ENCODE assay signal across 9 cellular contexts in the genomic region with DNA sequence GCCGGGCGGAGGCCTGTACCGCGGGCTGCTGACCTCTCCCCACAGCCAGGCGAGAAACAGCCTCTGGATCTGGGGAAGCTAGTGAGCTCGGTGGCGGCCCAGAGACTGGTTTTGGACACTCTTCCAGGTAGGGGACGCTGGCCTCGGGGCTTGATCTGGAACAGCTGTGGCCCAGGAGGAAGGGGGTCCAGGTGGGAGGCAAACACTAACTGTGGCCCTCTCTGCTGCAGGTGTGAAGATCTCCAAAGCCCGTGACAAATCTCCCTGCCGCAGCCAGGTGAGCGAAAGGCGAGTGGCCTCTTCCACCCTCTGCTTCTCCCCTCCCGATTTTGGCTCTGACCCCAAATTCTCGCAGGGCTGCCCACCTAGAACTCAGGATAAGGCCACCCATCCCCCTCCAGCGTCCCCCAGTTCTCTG. TPM values are rescaled to one million over a fixed set of nuclear protein-coding genes. Genes with fewer than 3 reads are reported as not detected.
A peak's percentile ranks its signal among the peaks of the same experiment; 100 is the strongest.
DNase-seq lines count a peak whose midpoint lies in the region; ATAC-seq lines count a peak whose summit lies in the region.
"Had no signal": no experiment of that assay in that cellular context is flagged by ENCODE, and none has a peak within 500 bp of the region (broad histone marks: within the 10 kb centered on the region; RNA-seq: fewer than 3 reads in every experiment).

No MANE protein-coding gene starts in this region.

- H3K27ac ChIP-seq in iPS-18a (ENCODE audit: low read length) = no peak overlapping the region

- peaks cover 15% of the 10 kb centered on the region for H3K27me3 ChIP-seq in iPS-18a (ENCODE audit: control insufficient read depth, insufficient read depth, low read length)

- H3K4me3 Mint-ChIP-seq in activated CD4-positive, alpha-beta T cell treated with anti-CD3 and anti-CD28 coated beads for 36 hours = peak overlapping the region; percentile 57
- peak overlapping the region; percentile 66 for H3K4me3 Mint-ChIP-seq in activated T-helper 17 cell treated with anti-CD3 and anti-CD28 coated beads, Interleukin-2, amount 50 U/mL, for 72 hours
- H3K4me3 Mint-ChIP-seq in stimulated activated effector memory CD8-positive, alpha-beta T cell treated with anti-CD3 and anti-CD28 coated beads, Interleukin-12 subunit alpha, Interleukin-12 subunit beta, amount 100 ng/mL, for 72 hours = peak overlapping the region; percentile 64

- POLR2A ChIA-PET in activated CD4-positive, alpha-beta T cell treated with anti-CD3 and anti-CD28 coated beads for 36 hours (lab: Charles Lee) = interaction anchor here (0.5 to 1.0 kb wide), 3 partner anchors 18 to 200 kb away, joined by 3 read pairs; no protein-coding TSS in a partner anchor

- H3K27ac Mint-ChIP-seq in activated CD4-positive, alpha-beta T cell treated with anti-CD3 and anti-CD28 coated beads for 36 hours = peak overlapping the region; percentile 76
- peak overlapping the region; percentile 81 for H3K27ac Mint-ChIP-seq in activated T-helper 17 cell treated with anti-CD3 and anti-CD28 coated beads, Interleukin-2, amount 50 U/mL, for 72 hours
- peak overlapping the region; percentile 72 for H3K27ac Mint-ChIP-seq in stimulated activated effector memory CD8-positive, alpha-beta T cell treated with anti-CD3 and anti-CD28 coated beads, Interleukin-12 subunit alpha, Interleukin-12 subunit beta, amount 100 ng/mL, for 72 hours

- DNase-seq in activated CD4-positive, alpha-beta T cell treated with anti-CD3 and anti-CD28 coated beads for 36 hours = no peak
- no peak for DNase-seq in activated CD4-positive, alpha-beta T cell treated with anti-CD3 and anti-CD28 coated beads, Interleukin-2, amount 50 U/mL, for 1 hour
- DNase-seq in stimulated activated effector memory CD8-positive, alpha-beta T cell treated with anti-CD3 and anti-CD28 coated beads, Interleukin-12 subunit alpha, Interleukin-12 subunit beta, amount 100 ng/mL, for 72 hours (ENCODE audit: low spot score in 2 of 2) = no peak
- DNase-seq in medulla oblongata (ENCODE audit: extremely low spot score) (no peak), cerebellar cortex (ENCODE audit: low spot score) (no peak)

- H3K9me3 Mint-ChIP-seq in activated CD4-positive, alpha-beta T cell treated with anti-CD3 and anti-CD28 coated beads for 36 hours (ENCODE audit: low read depth) = no peaks in the 10 kb centered on the region
- H3K9me3 Mint-ChIP-seq in activated T-helper 17 cell treated with anti-CD3 and anti-CD28 coated beads, Interleukin-2, amount 50 U/mL, for 72 hours = no peaks in the 10 kb centered on the region
- no peaks in the 10 kb centered on the region for H3K9me3 Mint-ChIP-seq in stimulated activated effector memory CD8-positive, alpha-beta T cell treated with anti-CD3 and anti-CD28 coated beads, Interleukin-12 subunit alpha, Interleukin-12 subunit beta, amount 100 ng/mL, for 72 hours

- peaks cover 68% of the 10 kb centered on the region for H3K4me1 Mint-ChIP-seq in activated CD4-positive, alpha-beta T cell treated with anti-CD3 and anti-CD28 coated beads for 36 hours
- peaks cover 47% of the 10 kb centered on the region for H3K4me1 Mint-ChIP-seq in activated T-helper 17 cell treated with anti-CD3 and anti-CD28 coated beads, Interleukin-2, amount 50 U/mL, for 72 hours
- H3K4me1 Mint-ChIP-seq in stimulated activated effector memory CD8-positive, alpha-beta T cell treated with anti-CD3 and anti-CD28 coated beads, Interleukin-12 subunit alpha, Interleukin-12 subunit beta, amount 100 ng/mL, for 72 hours = peaks cover 56% of the 10 kb centered on the region

- intact Hi-C loops in activated CD4-positive, alpha-beta T cell treated with anti-CD3 and anti-CD28 coated beads for 36 hours (cut with DNase I, micrococcal nuclease) = no loop called here

- no peak for ATAC-seq in activated CD4-positive, alpha-beta T cell treated with anti-CD3 and anti-CD28 coated beads for 36 hours
- ATAC-seq in activated T-helper 17 cell treated with anti-CD3 and anti-CD28 coated beads, Interleukin-2, amount 50 U/mL, for 72 hours (replicated peaks) = no peak
- ATAC-seq in stimulated activated effector memory CD8-positive, alpha-beta T cell treated with anti-CD3 and anti-CD28 coated beads, Interleukin-12 subunit alpha, Interleukin-12 subunit beta, amount 100 ng/mL, for 72 hours = no peak
- ATAC-seq in HG02938 (IDR thresholded peaks at IDR 0.05; ENCODE audit: unreplicated experiment) = no peak

- CTCF ChIA-PET in activated CD4-positive, alpha-beta T cell treated with anti-CD3 and anti-CD28 coated beads for 36 hours (lab: Charles Lee) = interaction anchor here (0.9 to 7.3 kb wide), 15 partner anchors 11 to 131 kb away, joined by 3 to 65 read pairs (median 5); a partner anchor contains a TSS

- no peak overlapping the region for H3K9ac ChIP-seq in iPS-18a (ENCODE audit: low read length)

- peaks cover 21% of the 10 kb centered on the region for H3K4me1 ChIP-seq in iPS-18a (ENCODE audit: control insufficient read depth, low read depth, low read length)

- no peaks in the 10 kb centered on the region for H3K9me3 ChIP-seq in iPS-18a (ENCODE audit: control insufficient read depth, low read depth, low read length)

- no peaks in the 10 kb centered on the region for H3K27me3 Mint-ChIP-seq in activated CD4-positive, alpha-beta T cell treated with anti-CD3 and anti-CD28 coated beads for 36 hours
- H3K27me3 Mint-ChIP-seq in activated T-helper 17 cell treated with anti-CD3 and anti-CD28 coated beads, Interleukin-2, amount 50 U/mL, for 72 hours = no peaks in the 10 kb centered on the region

- H3K36me3 ChIP-seq in iPS-18a (ENCODE audit: control insufficient read depth, low read depth, low read length) = no peaks in the 10 kb centered on the region

- peaks cover 35% of the 10 kb centered on the region for H3K36me3 Mint-ChIP-seq in activated CD4-positive, alpha-beta T cell treated with anti-CD3 and anti-CD28 coated beads for 36 hours (ENCODE audit: low read depth)
- peaks cover 58% of the 10 kb centered on the region for H3K36me3 Mint-ChIP-seq in activated T-helper 17 cell treated with anti-CD3 and anti-CD28 coated beads, Interleukin-2, amount 50 U/mL, for 72 hours (ENCODE audit: low read depth)
- peaks cover 68% of the 10 kb centered on the region for H3K36me3 Mint-ChIP-seq in stimulated activated effector memory CD8-positive, alpha-beta T cell treated with anti-CD3 and anti-CD28 coated beads, Interleukin-12 subunit alpha, Interleukin-12 subunit beta, amount 100 ng/mL, for 72 hours

- H3K4me3 ChIP-seq in iPS-18a (ENCODE audit: low read length) = peak overlapping the region; percentile 47

RNA-seq across cellular contexts. Expression of a gene that starts 13.1 kb away (rescaled TPM):
- under 1 TPM in 1 of 2 experiments, not detected in 1; 0.14 TPM for total RNA-seq in activated CD4-positive, alpha-beta T cell treated with anti-CD3 and anti-CD28 coated beads for 36 hours
- 1 to 10 TPM in 1 of 2 donors, under 1 TPM in 1; 0.56 to 1.1 TPM for total RNA-seq in activated T-helper 17 cell treated with anti-CD3 and anti-CD28 coated beads, Interleukin-2, amount 50 U/mL, for 72 hours
- total RNA-seq: left colon had no signal

RNA-seq across cellular contexts. Expression of a gene that starts 13.4 kb away (rescaled TPM):
- total RNA-seq in activated CD4-positive, alpha-beta T cell treated with anti-CD3 and anti-CD28 coated beads for 36 hours = 10 to 100 TPM; 43.8 to 62.0 TPM
- total RNA-seq in activated T-helper 17 cell treated with anti-CD3 and anti-CD28 coated beads, Interleukin-2, amount 50 U/mL, for 72 hours = 100 to 1,000 TPM in 1 of 2 donors, 10 to 100 TPM in 1; 45.5 to 102 TPM

RNA-seq across cellular contexts. Expression of a gene that starts 19.7 kb away (rescaled TPM):
- 10 to 100 TPM; 74.5 to 92.1 TPM for total RNA-seq in activated CD4-positive, alpha-beta T cell treated with anti-CD3 and anti-CD28 coated beads for 36 hours
- 100 to 1,000 TPM in 1 of 2 donors, 10 to 100 TPM in 1; 94.3 to 122 TPM for total RNA-seq in activated T-helper 17 cell treated with anti-CD3 and anti-CD28 coated beads, Interleukin-2, amount 50 U/mL, for 72 hours

RNA-seq across cellular contexts. Expression of a gene that starts 29.3 kb away (rescaled TPM):
- total RNA-seq in activated CD4-positive, alpha-beta T cell treated with anti-CD3 and anti-CD28 coated beads for 36 hours = not detected
- total RNA-seq in activated T-helper 17 cell treated with anti-CD3 and anti-CD28 coated beads, Interleukin-2, amount 50 U/mL, for 72 hours = not detected
- total RNA-seq: left colon had no signal

RNA-seq across cellular contexts. Expression of a gene that starts 38.2 kb away (rescaled TPM):
- 1 to 10 TPM; 3.4 to 4.9 TPM for total RNA-seq in activated CD4-positive, alpha-beta T cell treated with anti-CD3 and anti-CD28 coated beads for 36 hours
- total RNA-seq in activated T-helper 17 cell treated with anti-CD3 and anti-CD28 coated beads, Interleukin-2, amount 50 U/mL, for 72 hours = 1 to 10 TPM; 3.7 to 4.6 TPM
